Comparison of ENCODE assay signal across 8 cellular contexts in genomic region chr14:35401853-35402252, GRCh38. TPM values are rescaled to one million over a fixed set of nuclear protein-coding genes. Genes with fewer than 3 reads are reported as not detected.
DNase-seq lines count a peak whose midpoint lies in the region; ATAC-seq, FAIRE-seq and TF ChIP-seq lines count a peak whose summit lies in the region.

No MANE protein-coding gene starts in this region.

- H3K4me3 ChIP-seq in GM08714 (ENCODE audit: low read length), result peak overlapping the region; percentile 85
- peak overlapping the region; percentile 74 to 95 (median 86) for H3K4me3 ChIP-seq in heart left ventricle
- H3K4me3 ChIP-seq in gastrocnemius medialis, result peak overlapping the region; percentile 66 to 83 (median 74)

- H3K36me3 Mint-ChIP-seq in activated naive CD8-positive, alpha-beta T cell, result peaks cover 31% of the 10 kb centered on the region

- no peaks in the 10 kb centered on the region for H3K9me3 ChIP-seq in heart left ventricle
- no peaks in the 10 kb centered on the region for H3K9me3 ChIP-seq in gastrocnemius medialis

- FAIRE-seq in HTR-8/SVneo (lab: Jason Lieb, UNC), result no peak

- H3K4me1 ChIP-seq in heart left ventricle (peaks cover 0 to 80% (median 63%) of the 10 kb centered on the region in 12 donors), gastrocnemius medialis (peaks cover 44 to 48% of the 10 kb centered on the region in 2 donors)

- DNase-seq in heart left ventricle, result peak in 3 of 5 donors; percentile 47 to 68 (median 56)
- peak in 1 of 2 donors; percentile 36 for DNase-seq in gastrocnemius medialis
- DNase-seq in ureter (ENCODE audit: low spot score), result no peak
- DNase-seq in HTR-8/SVneo (ENCODE audit: insufficient read length, low spot score), result no peak
- no peak for DNase-seq in NCI-H510A (lab: John Stamatoyannopoulos, UW)

- H3K27ac ChIP-seq in heart left ventricle (peak overlapping the region; percentile 88 to 100 (median 100)), gastrocnemius medialis (peak overlapping the region; percentile 94 to 99 (median 97))

- no peaks in the 10 kb centered on the region for H3K27me3 ChIP-seq in heart left ventricle
- no peaks in the 10 kb centered on the region for H3K27me3 ChIP-seq in gastrocnemius medialis

- peak overlapping the region; percentile 99 for H3K27ac Mint-ChIP-seq in activated naive CD8-positive, alpha-beta T cell

- in situ Hi-C loops in gastrocnemius medialis (cut with MboI; ENCODE audit: low sequenced_read_pairs in 4 of 4), result loop anchor here (5.0 to 25.0 kb wide), 5 partner anchors 65 to 690 kb away; partner anchors contain the start of genes CFL2 (in 1 of the 4), FAM177A1 (in 1 of the 4) and PSMA6 (in 1 of the 4)

- 8 to 11% (median 9%) methylated on average over 8 of the region's 8 CpGs for WGBS in heart left ventricle, 4 donors

- peaks cover 52% of the 10 kb centered on the region for H3K4me1 Mint-ChIP-seq in activated naive CD8-positive, alpha-beta T cell (ENCODE audit: low read depth)

- H3K9me3 Mint-ChIP-seq in activated naive CD8-positive, alpha-beta T cell (ENCODE audit: low read depth), result no peaks in the 10 kb centered on the region

- ATAC-seq in heart left ventricle (no peak), gastrocnemius medialis (no peak), GM21390 (IDR thresholded peaks at IDR 0.05; ENCODE audit: unreplicated experiment) (no peak)

- intact Hi-C loops in heart left ventricle (cut with DNase I), result loop anchor here in 6 of 10 donors (2.0 to 10.0 kb wide), 7 partner anchors 60 to 357 kb away; partner anchors contain the start of genes FAM177A1 (in 3 of the 6), PPP2R3C (in 1 of the 6), PRORP (in 1 of the 6) and PSMA6 (in 1 of the 6)
- intact Hi-C loops in gastrocnemius medialis (cut with DNase I; ENCODE audit: low total_unique reads), result loop anchor here (10.0 kb wide), 2 partner anchors 403 to 527 kb away; partner anchors contain the start of genes BAZ1A and RALGAPA1

- TF ChIP-seq POLR2A in heart left ventricle (IDR thresholded peaks at IDR 0.05) (no peak), gastrocnemius medialis (IDR thresholded peaks at IDR 0.05) (no peak)

- peaks cover 4 to 46% (median 41%) of the 10 kb centered on the region in 9 donors for H3K36me3 ChIP-seq in heart left ventricle
- peaks cover 13 to 38% of the 10 kb centered on the region in 2 donors for H3K36me3 ChIP-seq in gastrocnemius medialis

- peak overlapping the region; percentile 98 for H3K4me3 Mint-ChIP-seq in activated naive CD8-positive, alpha-beta T cell

- H3K27me3 Mint-ChIP-seq in activated naive CD8-positive, alpha-beta T cell, result no peaks in the 10 kb centered on the region

- TF ChIP-seq CTCF in heart left ventricle (IDR thresholded peaks at IDR 0.05), result no peak
- TF ChIP-seq CTCF in gastrocnemius medialis (IDR thresholded peaks at IDR 0.05 in 4 of 5, conservative IDR thresholded peaks at IDR 0.05 in 1 of 5), result no peak

RNA-seq across cellular contexts. Expression of gene NFKBIA, which starts 2.7 kb away (rescaled TPM):
- total RNA-seq in heart left ventricle, result 100 to 1,000 TPM in 3 of 9 donors, 10 to 100 TPM in 6; 42.7 to 193 (median 68.5) TPM
- polyA plus RNA-seq in heart left ventricle, result 10 to 100 TPM; 53.9 to 64.3 TPM
- total RNA-seq in gastrocnemius medialis, result 100 to 1,000 TPM; 185 to 379 (median 320) TPM
- 152 TPM for total RNA-seq in ureter

Comparison
In these comparisons a context has a peak if more than half of its experiments do, and no peak if none do; other contexts are left out.
1. DNase-seq: peak in heart left ventricle (3 of 5); none in ureter (single experiment), HTR-8/SVneo (single experiment) and NCI-H510A (single experiment).
2. Peak in every context shown above with its lines, with median percentiles within 50 percentile points of each other: H3K4me3 ChIP-seq.